Comparison of ENCODE assay signal across 19 cellular contexts in genomic region chr15:59200560-59200959, GRCh38. TPM values are rescaled to one million over a fixed set of nuclear protein-coding genes. Genes with fewer than 3 reads are reported as not detected.
DNase-seq lines count a peak whose midpoint lies in the region; ATAC-seq and TF ChIP-seq lines count a peak whose summit lies in the region.
"Had no signal": no experiment of that assay in that cellular context is flagged by ENCODE, and none has a peak within 500 bp of the region (broad histone marks: within the 10 kb centered on the region; RNA-seq: fewer than 3 reads in every experiment).

No MANE protein-coding gene starts in this region.

- BruUV-seq in A673 (replicated peaks; lab: Mats Ljungman, UMichigan): no TSS peak
- BruUV-seq in PC-3 (replicated peaks; lab: Mats Ljungman, UMichigan): no TSS peak

- no peaks in the 10 kb centered on the region for H3K36me3 ChIP-seq in A673 (ENCODE audit: insufficient read depth, low read length, poor library complexity, severe bottlenecking)
- peaks cover 25% of the 10 kb centered on the region for H3K36me3 ChIP-seq in PC-3 (ENCODE audit: low read depth, low read length)
- no peaks in the 10 kb centered on the region for H3K36me3 ChIP-seq in breast epithelium
- peaks cover 26% of the 10 kb centered on the region for H3K36me3 ChIP-seq in mesodermal cell (ENCODE audit: control insufficient read depth, insufficient read depth, low read length)
- H3K36me3 ChIP-seq in heart left ventricle: peaks cover 0 to 86% (median 72%) of the 10 kb centered on the region in 9 donors

- H3F3A ChIP-seq in PC-3 (ENCODE audit: low read length, unreplicated experiment): no peaks in the 10 kb centered on the region

- TF ChIP-seq POLR2A in breast epithelium (IDR thresholded peaks at IDR 0.05) (no peak), heart left ventricle (IDR thresholded peaks at IDR 0.05) (no peak)

- WGBS in mesodermal cell (ENCODE audit: insufficient coverage in 2 of 2), 2 experiments: 83 to 97% methylated on average over 1 to 6 of the region's 9 CpGs
- 93 to 97% (median 96%) methylated on average over 9 of the region's 9 CpGs for whole genome bisulfite sequencing in heart left ventricle, 4 donors

- DNase-seq in A673 (ENCODE audit: low spot score) (peak; percentile 42), PC-3 (peak; percentile 50), breast epithelium (ENCODE audit: low spot score in 2 of 2) (no peak), heart left ventricle (no peak), HuH-7 (ENCODE audit: low spot score) (no peak), GM19240 (ENCODE audit: insufficient read length, low spot score) (no peak)
- DNase-seq: activated CD4-positive, alpha-beta T cell treated with anti-CD3 and anti-CD28 coated beads for 4 hours; DMS79; glutamatergic neuron; NCI-H2029 treated with DMSO at 0.1 percent for 48 hours; retina; stimulated activated naive CD8-positive, alpha-beta T cell treated with anti-CD3 and anti-CD28 coated beads, Interleukin-15, amount 100 ng/mL, for 72 hours had no signal

- no peak overlapping the region for H3K4me3 ChIP-seq in A673 (ENCODE audit: low read depth, low read length, poor library complexity, severe bottlenecking)
- H3K4me3 ChIP-seq in PC-3 (ENCODE audit: low read length): no peak overlapping the region
- H3K4me3 ChIP-seq in breast epithelium: no peak overlapping the region
- H3K4me3 ChIP-seq in mesodermal cell (ENCODE audit: extremely low read depth, insufficient read depth, low read length, poor library complexity, severe bottlenecking): no peak overlapping the region
- no peak overlapping the region for H3K4me3 ChIP-seq in heart left ventricle
- H3K4me3 ChIP-seq: coronary artery had no signal

- H3K9me3 ChIP-seq in A673 (ENCODE audit: low read depth, low read length, poor library complexity, severe bottlenecking) (no peaks in the 10 kb centered on the region), PC-3 (ENCODE audit: low read length) (no peaks in the 10 kb centered on the region), breast epithelium (no peaks in the 10 kb centered on the region), mesodermal cell (ENCODE audit: control insufficient read depth, low read length) (no peaks in the 10 kb centered on the region), heart left ventricle (no peaks in the 10 kb centered on the region)

- peak; percentile 41 for ATAC-seq in PC-3
- ATAC-seq in HG03108 (IDR thresholded peaks at IDR 0.05; ENCODE audit: unreplicated experiment): no peak
- no peak for ATAC-seq in heart left ventricle
- ATAC-seq: stimulated activated naive CD8-positive, alpha-beta T cell treated with anti-CD3 and anti-CD28 coated beads, Interleukin-15, amount 100 ng/mL, for 72 hours had no signal

- peak overlapping the region; percentile 75 for H3K9ac ChIP-seq in PC-3 (ENCODE audit: low read length)

- no peaks in the 10 kb centered on the region for H3K27me3 ChIP-seq in A673 (replicated peaks; ENCODE audit: insufficient read depth, low read depth, low read length, poor library complexity)
- H3K27me3 ChIP-seq in PC-3 (ENCODE audit: low read length): no peaks in the 10 kb centered on the region
- H3K27me3 ChIP-seq in breast epithelium: no peaks in the 10 kb centered on the region
- no peaks in the 10 kb centered on the region for H3K27me3 ChIP-seq in heart left ventricle

- H3K9me2 ChIP-seq in PC-3 (replicated peaks; ENCODE audit: low read length): no peaks in the 10 kb centered on the region

- no peak overlapping the region for H3K27ac ChIP-seq in A673 (ENCODE audit: low read depth, low read length, poor library complexity, severe bottlenecking)
- H3K27ac ChIP-seq in PC-3 (ENCODE audit: low read length): peak overlapping the region; percentile 98
- H3K27ac ChIP-seq in breast epithelium: peak overlapping the region; percentile 60 to 64
- H3K27ac ChIP-seq in mesodermal cell (ENCODE audit: low read depth, low read length, severe bottlenecking): peak overlapping the region; percentile 67
- H3K27ac ChIP-seq in heart left ventricle: no peak overlapping the region
- H3K27ac ChIP-seq: coronary artery had no signal

- no peaks in the 10 kb centered on the region for H3K79me2 ChIP-seq in PC-3 (ENCODE audit: low read length)

- H3K4me1 ChIP-seq in A673 (ENCODE audit: insufficient read depth, low read length, poor library complexity, severe bottlenecking) (peaks cover 6% of the 10 kb centered on the region), PC-3 (ENCODE audit: insufficient read depth, low read length) (peaks cover 16% of the 10 kb centered on the region), breast epithelium (no peaks in the 10 kb centered on the region), mesodermal cell (ENCODE audit: control insufficient read depth, insufficient read depth, low read length, poor library complexity, severe bottlenecking) (peaks cover 5% of the 10 kb centered on the region), heart left ventricle (peaks cover 0 to 4% (median 0%) of the 10 kb centered on the region in 12 donors)

- TF ChIP-seq CTCF in A673 (conservative IDR thresholded peaks at IDR 0.05; ENCODE audit: low read depth, low read length): no peak
- no peak for TF ChIP-seq CTCF in PC-3 (conservative IDR thresholded peaks at IDR 0.05; ENCODE audit: low read depth, low read length)
- TF ChIP-seq CTCF in breast epithelium (IDR thresholded peaks at IDR 0.05): no peak
- no peak for TF ChIP-seq CTCF in heart left ventricle (IDR thresholded peaks at IDR 0.05)

- intact Hi-C loops in A673 (cut with micrococcal nuclease; ENCODE audit: unreplicated experiment) (no loop called here), PC-3 (cut with micrococcal nuclease) (no loop called here), breast epithelium (cut with DNase I; ENCODE audit: low total_unique reads) (no loop called here), heart left ventricle (cut with DNase I) (loop anchor here in 1 of 10 donors (2.0 kb wide), 1 partner anchor 20 kb away; no protein-coding TSS in a partner anchor)

- H4K20me1 ChIP-seq in PC-3 (ENCODE audit: low read length): no peaks in the 10 kb centered on the region

- H3K4me2 ChIP-seq in PC-3 (ENCODE audit: low read length): peak overlapping the region; percentile 64

- POLR2A ChIA-PET in A673 (lab: Charles Lee; ENCODE audit: low non-redundant PET) (no interaction called here), PC-3 (lab: Charles Lee; ENCODE audit: unreplicated experiment) (no interaction called here)

- CTCF ChIA-PET in A673 (lab: Charles Lee) (no interaction called here), PC-3 (lab: Charles Lee) (no interaction called here)

- no peak overlapping the region for H2AFZ ChIP-seq in PC-3 (ENCODE audit: low read length)

RNA-seq across cellular contexts. Expression of gene LDHAL6B, which starts 6.1 kb away (rescaled TPM):
- total RNA-seq in A673 (2021): not detected in 2 replicates
- not detected in 2 replicates for total RNA-seq in PC-3 (2014; rRNA removed)
- not detected for total RNA-seq in breast epithelium
- not detected for polyA plus RNA-seq in mesodermal cell (2013, experiment 1 of 2)
- polyA plus RNA-seq in mesodermal cell (2013, experiment 2 of 2): not detected
- total RNA-seq in heart left ventricle: not detected
- not detected for polyA plus RNA-seq in heart left ventricle
- total RNA-seq: mesenteric fat pad, NCI-H460, neural crest cell had no signal
- polyA plus RNA-seq: IgD-negative memory B cell had no signal

Comparison
In these comparisons a context has a peak if more than half of its experiments do, and no peak if none do; other contexts are left out.
1. DNase-seq: peak in A673 (single experiment) and PC-3 (single experiment); none in breast epithelium (0 of 2), heart left ventricle (0 of 5), HuH-7 (single experiment) and GM19240 (single experiment).
2. H3K27ac ChIP-seq: peak in PC-3 (single experiment), breast epithelium (2 of 2) and mesodermal cell (single experiment); none in A673 (single experiment) and heart left ventricle (0 of 12).